ENCODE assay signal across 17 cellular contexts in genomic region chr5:150045512-150045911, GRCh38. TPM values are rescaled to one million over a fixed set of nuclear protein-coding genes. Genes with fewer than 3 reads are reported as not detected.
A peak's percentile ranks its signal among the peaks of the same experiment; 100 is the strongest.
DNase-seq lines count a peak whose midpoint lies in the region; ATAC-seq and TF ChIP-seq lines count a peak whose summit lies in the region.
"Had no signal": no experiment of that assay in that cellular context is flagged by ENCODE, and none has a peak within 500 bp of the region (broad histone marks: within the 10 kb centered on the region; RNA-seq: fewer than 3 reads in every experiment).

No MANE protein-coding gene starts in this region.

- peaks cover 42% of the 10 kb centered on the region for H3K4me1 ChIP-seq in PC-3 (ENCODE audit: insufficient read depth, low read length)
- peaks cover 19% of the 10 kb centered on the region for H3K4me1 ChIP-seq in foreskin keratinocyte

- POLR2A ChIA-PET in PC-3 (lab: Charles Lee; ENCODE audit: unreplicated experiment) = no interaction called here

- H3K4me2 ChIP-seq in PC-3 (ENCODE audit: low read length) = no peak overlapping the region

- DNase-seq in DMS53 (lab: John Stamatoyannopoulos, UW) (peak; percentile 44), DMS53 treated with DMSO at 0.1 percent for 48 hours (lab: John Stamatoyannopoulos, UW; ENCODE audit: unreplicated experiment) (no peak), ELF-1 (ENCODE audit: low read depth, low spot score) (peak; percentile 21), PC-3 (no peak), foreskin keratinocyte (no peak), H7 (no peak)
- DNase-seq: 8988T; activated CD4-positive, CD25-positive, alpha-beta regulatory T cell; activated naive CD8-positive, alpha-beta T cell treated with anti-CD3 and anti-CD28 coated beads for 36 hours; central memory CD4-positive, alpha-beta T cell; lower lobe of right lung; nephron progenitor cell; right cardiac atrium; stimulated activated CD4-positive, alpha-beta T cell treated with anti-CD3 and anti-CD28 coated beads, Interleukin-2, amount 100 ng/mL, for 24 hours; stimulated activated CD8-positive, alpha-beta memory T cell treated with anti-CD3 and anti-CD28 coated beads, Interleukin-4, amount 100 ng/mL, for 48 hours had no signal

- H3K27me3 ChIP-seq in PC-3 (ENCODE audit: low read length) = no peaks in the 10 kb centered on the region
- H3K27me3 ChIP-seq in foreskin keratinocyte = no peaks in the 10 kb centered on the region
- H3K27me3 ChIP-seq in H7 (ENCODE audit: control insufficient read depth, insufficient read depth, low read length) = no peaks in the 10 kb centered on the region

- no peak overlapping the region for H2AFZ ChIP-seq in PC-3 (ENCODE audit: low read length)

- H3K27ac ChIP-seq in PC-3 (ENCODE audit: low read length) (no peak overlapping the region), foreskin keratinocyte (no peak overlapping the region)
- H3K27ac ChIP-seq: lower lobe of right lung had no signal

- no peak overlapping the region for H3K9ac ChIP-seq in PC-3 (ENCODE audit: low read length)

- H3K4me3 ChIP-seq in PC-3 (ENCODE audit: low read length) = no peak overlapping the region
- H3K4me3 ChIP-seq in H7 (ENCODE audit: insufficient read depth, low read depth, low read length) = no peak overlapping the region
- H3K4me3 ChIP-seq: lower lobe of right lung had no signal

- no peaks in the 10 kb centered on the region for H3K9me2 ChIP-seq in PC-3 (replicated peaks; ENCODE audit: low read length)

- no TSS peak for BruUV-seq in PC-3 (replicated peaks; lab: Mats Ljungman, UMichigan)

- no peak for ATAC-seq in PC-3
- no peak for ATAC-seq in foreskin keratinocyte
- ATAC-seq in GM18517 (IDR thresholded peaks at IDR 0.05; ENCODE audit: unreplicated experiment) = no peak
- ATAC-seq in GM18861 (IDR thresholded peaks at IDR 0.05; ENCODE audit: unreplicated experiment) = no peak
- ATAC-seq: lower lobe of right lung had no signal

- TF ChIP-seq CTCF in PC-3 (conservative IDR thresholded peaks at IDR 0.05; ENCODE audit: low read depth, low read length) = peak; percentile 67
- peak; percentile 26 for TF ChIP-seq CTCF in foreskin keratinocyte (conservative IDR thresholded peaks at IDR 0.05)

- intact Hi-C loops in PC-3 (cut with micrococcal nuclease) = no loop called here

- H3K79me2 ChIP-seq in PC-3 (ENCODE audit: low read length) = no peaks in the 10 kb centered on the region

- CTCF ChIA-PET in PC-3 (lab: Charles Lee) = no interaction called here

- no peaks in the 10 kb centered on the region for H4K20me1 ChIP-seq in PC-3 (ENCODE audit: low read length)

- peaks cover 91% of the 10 kb centered on the region for H3K36me3 ChIP-seq in PC-3 (ENCODE audit: low read depth, low read length)
- peaks cover 44% of the 10 kb centered on the region for H3K36me3 ChIP-seq in H7 (replicated peaks; ENCODE audit: control insufficient read depth, insufficient read depth, low read length)

- no peaks in the 10 kb centered on the region for H3F3A ChIP-seq in PC-3 (ENCODE audit: low read length, unreplicated experiment)

- no peaks in the 10 kb centered on the region for H3K9me3 ChIP-seq in PC-3 (ENCODE audit: low read length)
- H3K9me3 ChIP-seq: lower lobe of right lung had no signal

RNA-seq across cellular contexts. Expression of gene CSF1R, which starts 40.8 kb away (rescaled TPM):
- total RNA-seq in PC-3 (2014; rRNA removed) (not detected in 2 replicates), foreskin keratinocyte (not detected in 2 replicates)
- polyA plus RNA-seq in foreskin keratinocyte = 0.02 TPM in 1 of 2 replicates, not detected in the other
- not detected in 2 replicates for total RNA-seq in H7 (2014; rRNA removed; shearing (Covaris generic))
- total RNA-seq: activated naive CD8-positive, alpha-beta T cell treated with anti-CD3 and anti-CD28 coated beads for 36 hours had no signal

RNA-seq across cellular contexts. Expression of gene HMGXB3, which starts 45.0 kb away (rescaled TPM):
- 56.6 and 84.7 TPM in 2 replicates for total RNA-seq in PC-3 (2014; rRNA removed)
- total RNA-seq in foreskin keratinocyte = 38.2 and 42.0 TPM in 2 replicates
- polyA plus RNA-seq in foreskin keratinocyte = 16.5 and 17.3 TPM in 2 replicates
- 23.8 and 30.7 TPM in 2 replicates for total RNA-seq in H7 (2014; rRNA removed; shearing (Covaris generic))

RNA-seq across cellular contexts. Expression of gene TIGD6, which starts 45.1 kb away (rescaled TPM):
- total RNA-seq in PC-3 (2014; rRNA removed) (3.8 and 5.7 TPM in 2 replicates), foreskin keratinocyte (3.1 and 3.6 TPM in 2 replicates)
- 2.7 and 3.0 TPM in 2 replicates for polyA plus RNA-seq in foreskin keratinocyte
- 3.9 and 4.4 TPM in 2 replicates for total RNA-seq in H7 (2014; rRNA removed; shearing (Covaris generic))

Comparison
In these comparisons a context has a peak if more than half of its experiments do, and no peak if none do; other contexts are left out.
1. DNase-seq: peak in DMS53 (single experiment) and ELF-1 (single experiment); none in DMS53 treated with DMSO at 0.1 percent for 48 hours (single experiment), PC-3 (single experiment), foreskin keratinocyte (0 of 2) and H7 (single experiment).